29 cellular contexts compared by ENCODE assay signal in genomic region chrX:17814059-17814458, GRCh38. TPM values are rescaled to one million over a fixed set of nuclear protein-coding genes. Genes with fewer than 3 reads are reported as not detected.
"Had no signal": no experiment of that assay in that cellular context is flagged by ENCODE, and none has a peak within 500 bp of the region (broad histone marks: within the 10 kb centered on the region; RNA-seq: fewer than 3 reads in every experiment).

No MANE protein-coding gene starts in this region.

- H3K4me1 ChIP-seq: body of pancreas had no signal

- H3K27me3 ChIP-seq: body of pancreas had no signal

- H3K4me3 ChIP-seq: body of pancreas, K562 had no signal

- ATAC-seq: activated CD4-positive, alpha-beta T cell treated with anti-CD3 and anti-CD28 coated beads for 36 hours; activated T-helper 17 cell treated with anti-CD3 and anti-CD28 coated beads, Interleukin-2, amount 50 U/mL, for 72 hours; body of pancreas; K562; T-cell had no signal

- H3K9me3 ChIP-seq: body of pancreas had no signal

- H3K27ac ChIP-seq: body of pancreas, WERI-Rb-1 had no signal

- H3K36me3 ChIP-seq: WERI-Rb-1 had no signal

- H3K9me3 Mint-ChIP-seq: activated CD4-positive, alpha-beta memory T cell treated with anti-CD3 and anti-CD28 coated beads, Interleukin-2, amount 10 ng/mL, durations not matched to agents 7 days and 5 days; activated naive CD4-positive, alpha-beta T cell treated with anti-CD3 and anti-CD28 coated beads, Interleukin-2, amount 10 ng/mL, durations not matched to agents 7 days and 5 days; activated naive CD8-positive, alpha-beta T cell treated with anti-CD3 and anti-CD28 coated beads, Interleukin-2, amount 10 ng/mL, durations not matched to agents 7 days and 5 days; activated T-helper 17 cell treated with anti-CD3 and anti-CD28 coated beads, Interleukin-2, amount 50 U/mL, for 72 hours; T-cell had no signal

- H3K4me3 Mint-ChIP-seq: activated CD4-positive, alpha-beta memory T cell treated with anti-CD3 and anti-CD28 coated beads, Interleukin-2, amount 10 ng/mL, durations not matched to agents 7 days and 5 days; activated CD4-positive, alpha-beta T cell treated with anti-CD3 and anti-CD28 coated beads for 36 hours; activated naive CD4-positive, alpha-beta T cell treated with anti-CD3 and anti-CD28 coated beads, Interleukin-2, amount 10 ng/mL, durations not matched to agents 7 days and 5 days; activated naive CD8-positive, alpha-beta T cell treated with anti-CD3 and anti-CD28 coated beads, Interleukin-2, amount 10 ng/mL, durations not matched to agents 7 days and 5 days; activated T-helper 17 cell treated with anti-CD3 and anti-CD28 coated beads, Interleukin-2, amount 50 U/mL, for 72 hours; T-cell had no signal

- H3K36me3 Mint-ChIP-seq: activated naive CD4-positive, alpha-beta T cell treated with anti-CD3 and anti-CD28 coated beads, Interleukin-2, amount 10 ng/mL, durations not matched to agents 7 days and 5 days; activated naive CD8-positive, alpha-beta T cell treated with anti-CD3 and anti-CD28 coated beads, Interleukin-2, amount 10 ng/mL, durations not matched to agents 7 days and 5 days; T-cell had no signal

- H3K4me1 Mint-ChIP-seq: activated CD4-positive, alpha-beta memory T cell treated with anti-CD3 and anti-CD28 coated beads, Interleukin-2, amount 10 ng/mL, durations not matched to agents 7 days and 5 days; activated CD4-positive, alpha-beta T cell treated with anti-CD3 and anti-CD28 coated beads for 36 hours; activated naive CD4-positive, alpha-beta T cell treated with anti-CD3 and anti-CD28 coated beads, Interleukin-2, amount 10 ng/mL, durations not matched to agents 7 days and 5 days; activated naive CD8-positive, alpha-beta T cell treated with anti-CD3 and anti-CD28 coated beads, Interleukin-2, amount 10 ng/mL, durations not matched to agents 7 days and 5 days; activated T-helper 17 cell treated with anti-CD3 and anti-CD28 coated beads, Interleukin-2, amount 50 U/mL, for 72 hours; T-cell had no signal

- H3K27ac Mint-ChIP-seq: activated CD4-positive, alpha-beta memory T cell treated with anti-CD3 and anti-CD28 coated beads, Interleukin-2, amount 10 ng/mL, durations not matched to agents 7 days and 5 days; activated CD4-positive, alpha-beta T cell treated with anti-CD3 and anti-CD28 coated beads for 36 hours; activated naive CD4-positive, alpha-beta T cell treated with anti-CD3 and anti-CD28 coated beads, Interleukin-2, amount 10 ng/mL, durations not matched to agents 7 days and 5 days; activated naive CD8-positive, alpha-beta T cell treated with anti-CD3 and anti-CD28 coated beads, Interleukin-2, amount 10 ng/mL, durations not matched to agents 7 days and 5 days; activated T-helper 17 cell treated with anti-CD3 and anti-CD28 coated beads, Interleukin-2, amount 50 U/mL, for 72 hours; T-cell had no signal

- DNase-seq: activated CD4-positive, alpha-beta memory T cell treated with anti-CD3 and anti-CD28 coated beads, Interleukin-2, amount 10 ng/mL, durations not matched to agents 7 days and 5 days; activated CD4-positive, alpha-beta T cell treated with anti-CD3 and anti-CD28 coated beads for 36 hours; activated CD4-positive, alpha-beta T cell treated with anti-CD3 and anti-CD28 coated beads, Interleukin-2, amount 50 U/mL, for 1 hour; activated gamma-delta T cell; activated naive CD4-positive, alpha-beta T cell treated with anti-CD3 and anti-CD28 coated beads, Interleukin-2, amount 10 ng/mL, durations not matched to agents 7 days and 5 days; activated naive CD8-positive, alpha-beta T cell treated with anti-CD3 and anti-CD28 coated beads, Interleukin-2, amount 10 ng/mL, durations not matched to agents 7 days and 5 days; activated T-cell treated with anti-CD3 and anti-CD28 coated beads for 4 hours; activated T-cell treated with anti-CD3 and anti-CD28 coated beads, Interleukin-2, amount 50 U/mL, for 48 hours; aorta; body of pancreas; central memory CD4-positive, alpha-beta T cell; Karpas-422; NCI-H1048; NCI-H146; NCI-H1930; NCI-H345; NCI-H510A; NCI-H69; NK-92 treated with Interleukin-12 subunit alpha and Interleukin-12 subunit beta, amount 100 ng/mL, for 24 hours; OCI-M1; SHP77 treated with DMSO at 0.1 percent for 48 hours; T-cell; T-helper 2 cell; T1000; WERI-Rb-1 had no signal

- H3K27me3 Mint-ChIP-seq: activated CD4-positive, alpha-beta memory T cell treated with anti-CD3 and anti-CD28 coated beads, Interleukin-2, amount 10 ng/mL, durations not matched to agents 7 days and 5 days; activated CD4-positive, alpha-beta T cell treated with anti-CD3 and anti-CD28 coated beads for 36 hours; activated naive CD4-positive, alpha-beta T cell treated with anti-CD3 and anti-CD28 coated beads, Interleukin-2, amount 10 ng/mL, durations not matched to agents 7 days and 5 days; activated naive CD8-positive, alpha-beta T cell treated with anti-CD3 and anti-CD28 coated beads, Interleukin-2, amount 10 ng/mL, durations not matched to agents 7 days and 5 days; activated T-helper 17 cell treated with anti-CD3 and anti-CD28 coated beads, Interleukin-2, amount 50 U/mL, for 72 hours had no signal

RNA-seq across cellular contexts. Expression of gene RAI2, which starts 47.0 kb away (rescaled TPM):
- total RNA-seq: activated CD4-positive, alpha-beta memory T cell treated with anti-CD3 and anti-CD28 coated beads, Interleukin-2, amount 10 ng/mL, durations not matched to agents 7 days and 5 days; activated naive CD8-positive, alpha-beta T cell treated with anti-CD3 and anti-CD28 coated beads, Interleukin-2, amount 10 ng/mL, durations not matched to agents 7 days and 5 days; bronchial epithelial cell; K562; SK-MEL-5 had no signal
- polyA plus RNA-seq: K562 had no signal
